ENCODE assay signal across 14 cellular contexts in genomic region chr2:241156997-241157441, GRCh38. TPM values are rescaled to one million over a fixed set of nuclear protein-coding genes. Genes with fewer than 3 reads are reported as not detected.
A peak's percentile ranks its signal among the peaks of the same experiment; 100 is the strongest.
DNase-seq lines count a peak whose midpoint lies in the region; ATAC-seq, FAIRE-seq and TF ChIP-seq lines count a peak whose summit lies in the region.
"Had no signal": no experiment of that assay in that cellular context is flagged by ENCODE, and none has a peak within 500 bp of the region (broad histone marks: within the 10 kb centered on the region; RNA-seq: fewer than 3 reads in every experiment).

No MANE protein-coding gene starts in this region.

- BruUV-seq in K562 (replicated peaks; lab: Mats Ljungman, UMichigan) (no TSS peak), mammary epithelial cell (replicated peaks; lab: Mats Ljungman, UMichigan) (no TSS peak)

- H3K4me1 ChIP-seq in GM23338 (ENCODE audit: insufficient read depth) (peaks cover 6% of the 10 kb centered on the region), K562 (replicated peaks in 1 of 2; ENCODE audit: control insufficient read depth in 2 of 2, insufficient read depth in 2 of 2, low read length in 2 of 2) (no peaks in the 10 kb centered on the region), Karpas-422 (ENCODE audit: low read length) (peaks cover under 1% of the 10 kb centered on the region; the same call in 1 of the 2 replicates), mammary epithelial cell (ENCODE audit: insufficient read depth, low read length) (peaks cover 9% of the 10 kb centered on the region)

- H3K27me3 ChIP-seq in GM23338 (ENCODE audit: insufficient read depth), result no peaks in the 10 kb centered on the region
- no peaks in the 10 kb centered on the region for H3K27me3 ChIP-seq in K562 (ENCODE audit: control insufficient read depth in 2 of 2, insufficient read depth in 2 of 2, low read length in 2 of 2)
- H3K27me3 ChIP-seq in Karpas-422 (ENCODE audit: low read length), result no peaks in the 10 kb centered on the region
- H3K27me3 ChIP-seq in mammary epithelial cell (ENCODE audit: insufficient read depth, low read length), result no peaks in the 10 kb centered on the region
- H3K27me3 ChIP-seq: esophagus squamous epithelium, suprapubic skin had no signal

- intact Hi-C loops in K562 (cut with micrococcal nuclease), result no loop called here
- intact Hi-C loops in posterior vena cava (cut with DNase I), result no loop called here
- intact Hi-C loops in mammary epithelial cell (cut with micrococcal nuclease), result no loop called here

- no peak for TF ChIP-seq RAD21 in K562 (CRISPR knock-in tag; conservative IDR thresholded peaks at IDR 0.05 in 1 of 2, IDR thresholded peaks at IDR 0.05 in 1 of 2)

- H3K27ac Mint-ChIP-seq in GM23338, result peak overlapping the region; percentile 1; the same call in 1 of the 2 replicates
- peak overlapping the region in 4 of 10 donors; percentile 12 to 57 (median 28) for H3K27ac Mint-ChIP-seq in naive thymus-derived CD8-positive, alpha-beta T cell
- H3K27ac Mint-ChIP-seq: mesothelial cell of epicardium had no signal

- no peak for TF ChIP-seq POLR2A in K562 (conservative IDR thresholded peaks at IDR 0.05)

- TF ChIP-seq CTCF in GM23338 (conservative IDR thresholded peaks at IDR 0.05; ENCODE audit: low read depth in 2 of 2), result no peak
- TF ChIP-seq CTCF in K562 (IDR thresholded peaks at IDR 0.05 in 2 of 3, conservative IDR thresholded peaks at IDR 0.05 in 1 of 3; ENCODE audit: insufficient read depth in 2 of 3, low read depth in 1 of 3, low read length in 3 of 3), result no peak
- TF ChIP-seq CTCF in mammary epithelial cell (conservative IDR thresholded peaks at IDR 0.05 in 1 of 2, IDR thresholded peaks at IDR 0.05 in 1 of 2; ENCODE audit: extremely low read depth in 1 of 2, insufficient read depth in 1 of 2, low read depth in 1 of 2, low read length in 2 of 2), result no peak

- H3K36me3 ChIP-seq in GM23338 (ENCODE audit: insufficient read depth) (no peaks in the 10 kb centered on the region; the same call in 1 of the 2 replicates), K562 (ENCODE audit: control insufficient read depth, insufficient read depth, low read length) (peaks cover 48% of the 10 kb centered on the region; the same call in 2 of the 3 replicates), Karpas-422 (ENCODE audit: insufficient read depth, low read length) (peaks cover 10% of the 10 kb centered on the region; the same call in 1 of the 2 replicates), mammary epithelial cell (ENCODE audit: insufficient read depth, low read length) (peaks cover 12% of the 10 kb centered on the region)

- peaks cover 13% of the 10 kb centered on the region for H3K4me1 Mint-ChIP-seq in GM23338
- H3K4me1 Mint-ChIP-seq in naive thymus-derived CD8-positive, alpha-beta T cell, result peaks cover 10 to 18% (median 13%) of the 10 kb centered on the region in 4 donors

- H3K79me2 ChIP-seq in GM23338 (replicated peaks; ENCODE audit: insufficient read depth) (peaks cover 9% of the 10 kb centered on the region), K562 (ENCODE audit: control insufficient read depth, insufficient read depth, low read length) (peaks cover 3% of the 10 kb centered on the region; the same call in 1 of the 3 replicates), Karpas-422 (ENCODE audit: low read length) (peaks cover 16% of the 10 kb centered on the region), mammary epithelial cell (ENCODE audit: insufficient read depth, low read length) (peaks cover 19% of the 10 kb centered on the region)

- H3K4me3 ChIP-seq in GM23338 (no peak overlapping the region), K562 (no peak overlapping the region), Karpas-422 (ENCODE audit: low read length) (no peak overlapping the region), mammary epithelial cell (replicated peaks in 1 of 3; ENCODE audit: insufficient read depth in 1 of 3, low read depth in 2 of 3, low read length in 3 of 3) (no peak overlapping the region)
- H3K4me3 ChIP-seq: esophagus squamous epithelium, suprapubic skin had no signal

- TF ChIP-seq EP300 in K562 (IDR thresholded peaks at IDR 0.05; ENCODE audit: low read length), result no peak

- H3K9me3 Mint-ChIP-seq in GM23338, result no peaks in the 10 kb centered on the region
- H3K9me3 Mint-ChIP-seq in naive thymus-derived CD8-positive, alpha-beta T cell, result no peaks in the 10 kb centered on the region
- H3K9me3 Mint-ChIP-seq: mesothelial cell of epicardium had no signal

- H3K9me3 ChIP-seq in K562 (replicated peaks; ENCODE audit: control insufficient read depth, insufficient read depth, low read depth, low read length) (no peaks in the 10 kb centered on the region), Karpas-422 (ENCODE audit: low read length) (no peaks in the 10 kb centered on the region), mammary epithelial cell (replicated peaks; ENCODE audit: insufficient read depth, low read length) (no peaks in the 10 kb centered on the region)
- H3K9me3 ChIP-seq: esophagus squamous epithelium, suprapubic skin had no signal

- no peak overlapping the region for H3K4me3 Mint-ChIP-seq in GM23338
- H3K4me3 Mint-ChIP-seq in naive thymus-derived CD8-positive, alpha-beta T cell, result peak overlapping the region in 1 of 10 donors; percentile 15
- H3K4me3 Mint-ChIP-seq: mesothelial cell of epicardium had no signal

- DNase-seq in GM23338 (ENCODE audit: low spot score) (no peak), NCI-H2196 treated with DMSO at 0.1 percent for 48 hours (lab: John Stamatoyannopoulos, UW; ENCODE audit: unreplicated experiment) (peak; percentile 54), K562 (ENCODE audit: extremely low read depth in 1 of 4, low spot score in 3 of 4) (no peak), posterior vena cava (ENCODE audit: low spot score) (peak; percentile 43), Karpas-422 (no peak), mammary epithelial cell (no peak)
- no peak for DNase-seq in naive thymus-derived CD8-positive, alpha-beta T cell
- DNase-seq: activated CD4-positive, alpha-beta T cell treated with anti-CD3 and anti-CD28 coated beads for 48 hours; activated naive CD4-positive, alpha-beta T cell; esophagus squamous epithelium had no signal

- no peaks in the 10 kb centered on the region for H3K9me2 ChIP-seq in GM23338 (ENCODE audit: insufficient read depth)
- no peaks in the 10 kb centered on the region for H3K9me2 ChIP-seq in Karpas-422 (replicated peaks; ENCODE audit: insufficient read depth, low read length)

- CTCF ChIA-PET in K562 (lab: Yijun Ruan, JAX; ENCODE audit: low intra/inter-chr PET ratio) (no interaction called here), mammary epithelial cell (lab: Charles Lee; ENCODE audit: low non-redundant PET) (no interaction called here)

- no peaks in the 10 kb centered on the region for H3K9me1 ChIP-seq in K562 (ENCODE audit: control insufficient read depth, insufficient read depth, low read length)

- H3K27me3 Mint-ChIP-seq in GM23338 (ENCODE audit: insufficient read depth, low read depth, poor library complexity), result no peaks in the 10 kb centered on the region
- no peaks in the 10 kb centered on the region for H3K27me3 Mint-ChIP-seq in naive thymus-derived CD8-positive, alpha-beta T cell

- H3K27ac ChIP-seq in GM23338 (ENCODE audit: low read depth), result no peak overlapping the region
- no peak overlapping the region for H3K27ac ChIP-seq in K562 (ENCODE audit: extremely low read depth, low read depth, low read length)
- H3K27ac ChIP-seq in Karpas-422 (ENCODE audit: low read length), result no peak overlapping the region
- H3K27ac ChIP-seq in mammary epithelial cell (ENCODE audit: insufficient read depth, low read depth, low read length), result no peak overlapping the region
- H3K27ac ChIP-seq: esophagus squamous epithelium, suprapubic skin had no signal

- peak; percentile 55; the same call in 2 of the 3 replicates for ATAC-seq in GM23338
- ATAC-seq in K562, result no peak; the same call in 2 of the 3 replicates
- no peak for ATAC-seq in HG03439 (IDR thresholded peaks at IDR 0.05; ENCODE audit: unreplicated experiment)
- no peak for ATAC-seq in naive thymus-derived CD8-positive, alpha-beta T cell

- dilution Hi-C loops in mammary epithelial cell (cut with HindIII; ENCODE audit: low sequenced_read_pairs), result loop anchor here (5.0 kb wide), 1 partner anchor 75 kb away; no protein-coding TSS in a partner anchor

- 51% methylated on average over 2 of the region's 5 CpGs for WGBS in K562 (ENCODE audit: insufficient coverage, low coverage, missing lambda C conversion rate)
- 97% methylated on average over 5 of the region's 5 CpGs for WGBS in mammary epithelial cell (ENCODE audit: low coverage, missing lambda C conversion rate)

- FAIRE-seq in K562 (lab: Jason Lieb, UNC), result no peak
- FAIRE-seq: D721Med had no signal

- H4K20me1 ChIP-seq in GM23338 (replicated peaks; ENCODE audit: insufficient read depth), result peaks cover 9% of the 10 kb centered on the region
- peaks cover 5% of the 10 kb centered on the region; the same call in 1 of the 2 replicates for H4K20me1 ChIP-seq in K562 (replicated peaks; ENCODE audit: control insufficient read depth, insufficient read depth, low read length)
- no peaks in the 10 kb centered on the region for H4K20me1 ChIP-seq in Karpas-422 (ENCODE audit: insufficient read depth, low read depth, low read length)
- H4K20me1 ChIP-seq in mammary epithelial cell (ENCODE audit: insufficient read depth, low read length), result no peaks in the 10 kb centered on the region

- H3K4me2 ChIP-seq in GM23338, result no peak overlapping the region
- H3K4me2 ChIP-seq in K562 (ENCODE audit: insufficient read depth, low read length), result no peak overlapping the region
- no peak overlapping the region for H3K4me2 ChIP-seq in Karpas-422 (ENCODE audit: low read depth, low read length, poor library complexity, severe bottlenecking)
- no peak overlapping the region for H3K4me2 ChIP-seq in mammary epithelial cell (ENCODE audit: insufficient read depth, low read depth, low read length)

- H2AFZ ChIP-seq in GM23338 (no peak overlapping the region), K562 (ENCODE audit: low read depth, low read length) (no peak overlapping the region), Karpas-422 (ENCODE audit: low read length) (no peak overlapping the region), mammary epithelial cell (ENCODE audit: low read depth, low read length) (no peak overlapping the region)

- no peak overlapping the region for H3K9ac ChIP-seq in K562 (ENCODE audit: insufficient read depth in 1 of 2, low read depth in 2 of 2, low read length in 2 of 2)
- no peak overlapping the region for H3K9ac ChIP-seq in Karpas-422 (ENCODE audit: low read length)
- no peak overlapping the region for H3K9ac ChIP-seq in mammary epithelial cell (ENCODE audit: insufficient read depth, low read length)

- no peaks in the 10 kb centered on the region for H3F3A ChIP-seq in GM23338 (replicated peaks; ENCODE audit: low read depth)

- POLR2A ChIA-PET in K562 (lab: Yijun Ruan, JAX), result no interaction called here
- POLR2A ChIA-PET in naive thymus-derived CD8-positive, alpha-beta T cell (lab: Charles Lee), result interaction anchor here (0.6 kb wide), 1 partner anchor 53 kb away, joined by 3 read pairs; no protein-coding TSS in a partner anchor

- peaks cover 12% of the 10 kb centered on the region for H3K36me3 Mint-ChIP-seq in GM23338 (ENCODE audit: low read depth)
- peaks cover 0 to 59% (median 3%) of the 10 kb centered on the region in 3 donors for H3K36me3 Mint-ChIP-seq in naive thymus-derived CD8-positive, alpha-beta T cell

- in situ Hi-C loops in K562 (cut with MboI), result no loop called here
- in situ Hi-C loops in mammary epithelial cell (cut with MboI; ENCODE audit: low sequenced_read_pairs in 2 of 2), result no loop called here

RNA-seq across cellular contexts. Expression of gene PPP1R7, which starts 6.8 kb away (rescaled TPM):
- 48.2 and 60.2 TPM in 2 replicates for total RNA-seq in GM23338 (2014; rRNA removed; shearing (Covaris generic))
- polyA plus RNA-seq in GM23338 (2016; fragmentation: Nextera tagmentation; extraction: Ambion mirVana) (94.3 and 98.6 TPM in 2 replicates), K562 (2011; rRNA removed) (46.1 and 57.3 TPM in 2 replicates), K562 (2014; fragmentation: Illumina TruSeq; extraction: Trizol) (62.0 and 75.0 TPM in 2 replicates), K562 (2014; fragmentation: Nextera tagmentation; extraction: Ambion mirVana) (10 to 100 TPM; 37.9 to 50.5 TPM), K562 (2014; rRNA removed) (59.4 and 61.0 TPM in 2 replicates), mammary epithelial cell (85.6 TPM)
- 32.2 and 41.6 TPM in 2 replicates for total RNA-seq in K562 (2011; cell fraction: chromatin; rRNA removed; ENCODE audit: low replicate concordance)
- total RNA-seq in K562 (2011; cell fraction: nucleolus; rRNA removed), result 20.4 and 33.7 TPM in 2 replicates
- 30.4 and 37.3 TPM in 2 replicates for total RNA-seq in K562 (2011; cell fraction: nucleoplasm; rRNA removed)
- total RNA-seq in K562 (2014; rRNA removed) (56.0 and 62.0 TPM in 2 replicates), K562 (2014; rRNA removed; fragmentation: Illumina TruSeq; extraction: Trizol) (37.5 and 38.1 TPM in 2 replicates), K562 (2015; rRNA removed; fragmentation: Illumina TruSeq; extraction: Trizol) (35.3 and 40.2 TPM in 2 replicates), K562 (2021) (39.5 and 40.5 TPM in 2 replicates), posterior vena cava (10 to 100 TPM; 49.3 to 53.0 TPM), mammary epithelial cell (10 to 100 TPM; 39.2 to 66.5 TPM)
- polyA plus RNA-seq in K562 (2011; cell fraction: cytosol; rRNA removed), result 15.0 and 20.2 TPM in 2 replicates
- 18.1 and 34.0 TPM in 2 replicates for polyA plus RNA-seq in K562 (2011; cell fraction: nucleus; rRNA removed)
- 64.4 and 65.4 TPM in 2 replicates for polyA plus RNA-seq in K562 (2012)
- polyA minus RNA-seq in K562 (2011; rRNA and poly(A)+ RNA removed), result 32.0 and 46.5 TPM in 2 replicates
- 18.6 and 26.6 TPM in 2 replicates for polyA minus RNA-seq in K562 (2011; cell fraction: cytosol; rRNA and poly(A)+ RNA removed)
- polyA minus RNA-seq in K562 (2011; cell fraction: nucleus; rRNA and poly(A)+ RNA removed), result 9.2 and 15.9 TPM in 2 replicates
- 39.5 and 54.4 TPM in 2 replicates for total RNA-seq in Karpas-422 (2014; rRNA removed; shearing (Covaris generic); ENCODE audit: low replicate concordance)
- 22.3 TPM for polyA minus RNA-seq in mammary epithelial cell
- total RNA-seq in naive thymus-derived CD8-positive, alpha-beta T cell, result 10 to 100 TPM; 60.4 to 65.4 TPM
- 100 to 1,000 TPM; 109 to 115 (median 112) TPM for polyA plus RNA-seq in naive thymus-derived CD8-positive, alpha-beta T cell

RNA-seq across cellular contexts. Expression of gene PASK, which starts 7.7 kb away (rescaled TPM):
- total RNA-seq in GM23338 (2014; rRNA removed; shearing (Covaris generic)), result 37.6 and 38.4 TPM in 2 replicates
- polyA plus RNA-seq in GM23338 (2016; fragmentation: Nextera tagmentation; extraction: Ambion mirVana), result 12.4 and 12.5 TPM in 2 replicates
- total RNA-seq in K562 (2011; cell fraction: chromatin; rRNA removed; ENCODE audit: low replicate concordance), result 57.6 and 90.9 TPM in 2 replicates
- 41.0 and 44.6 TPM in 2 replicates for total RNA-seq in K562 (2011; cell fraction: nucleolus; rRNA removed)
- total RNA-seq in K562 (2011; cell fraction: nucleoplasm; rRNA removed), result 47.5 and 53.5 TPM in 2 replicates
- 8.6 and 17.1 TPM in 2 replicates for total RNA-seq in K562 (2014; rRNA removed)
- 5.9 and 6.2 TPM in 2 replicates for total RNA-seq in K562 (2014; rRNA removed; fragmentation: Illumina TruSeq; extraction: Trizol)
- 8.8 and 10.1 TPM in 2 replicates for total RNA-seq in K562 (2015; rRNA removed; fragmentation: Illumina TruSeq; extraction: Trizol)
- total RNA-seq in K562 (2021), result 25.9 and 30.3 TPM in 2 replicates
- polyA plus RNA-seq in K562 (2011; rRNA removed), result 10.9 and 11.6 TPM in 2 replicates
- 9.6 and 11.2 TPM in 2 replicates for polyA plus RNA-seq in K562 (2011; cell fraction: cytosol; rRNA removed)
- 66.0 and 91.2 TPM in 2 replicates for polyA plus RNA-seq in K562 (2011; cell fraction: nucleus; rRNA removed)
- 12.7 and 13.4 TPM in 2 replicates for polyA plus RNA-seq in K562 (2012)
- 9.9 and 11.5 TPM in 2 replicates for polyA plus RNA-seq in K562 (2014; fragmentation: Illumina TruSeq; extraction: Trizol)
- polyA plus RNA-seq in K562 (2014; fragmentation: Nextera tagmentation; extraction: Ambion mirVana), result 1 to 10 TPM; 1.5 to 2.6 TPM
- 16.3 and 20.2 TPM in 2 replicates for polyA plus RNA-seq in K562 (2014; rRNA removed)
- polyA minus RNA-seq in K562 (2011; rRNA and poly(A)+ RNA removed), result 8.9 and 13.6 TPM in 2 replicates
- polyA minus RNA-seq in K562 (2011; cell fraction: cytosol; rRNA and poly(A)+ RNA removed), result 8.2 and 12.7 TPM in 2 replicates
- 17.2 and 27.9 TPM in 2 replicates for polyA minus RNA-seq in K562 (2011; cell fraction: nucleus; rRNA and poly(A)+ RNA removed)
- 1 to 10 TPM; 2.3 to 4.4 TPM for total RNA-seq in posterior vena cava
- total RNA-seq in Karpas-422 (2014; rRNA removed; shearing (Covaris generic); ENCODE audit: low replicate concordance), result 17.0 and 23.9 TPM in 2 replicates
- total RNA-seq in mammary epithelial cell, result 10 to 100 TPM in 1 of 2 donors, 1 to 10 TPM in 1; 6.0 to 18.6 TPM
- polyA plus RNA-seq in mammary epithelial cell, result 5.3 TPM
- 27.8 TPM for polyA minus RNA-seq in mammary epithelial cell
- total RNA-seq in naive thymus-derived CD8-positive, alpha-beta T cell, result 100 to 1,000 TPM; 550 to 574 TPM
- polyA plus RNA-seq in naive thymus-derived CD8-positive, alpha-beta T cell, result 10 to 100 TPM; 68.3 to 78.7 (median 69.9) TPM

RNA-seq across cellular contexts. Expression of gene ANO7, which starts 31.5 kb away (rescaled TPM):
- 3.3 and 5.1 TPM in 2 replicates for total RNA-seq in GM23338 (2014; rRNA removed; shearing (Covaris generic))
- polyA plus RNA-seq in GM23338 (2016; fragmentation: Nextera tagmentation; extraction: Ambion mirVana) (3.6 and 4.0 TPM in 2 replicates), K562 (2011; rRNA removed) (0.59 and 0.81 TPM in 2 replicates), K562 (2014; fragmentation: Illumina TruSeq; extraction: Trizol) (1.9 and 3.2 TPM in 2 replicates), K562 (2014; fragmentation: Nextera tagmentation; extraction: Ambion mirVana) (under 1 TPM; 0.28 to 0.46 TPM), K562 (2014; rRNA removed) (1.9 and 2.9 TPM in 2 replicates), mammary epithelial cell (1.5 TPM)
- 12.7 and 25.7 TPM in 2 replicates for total RNA-seq in K562 (2011; cell fraction: chromatin; rRNA removed; ENCODE audit: low replicate concordance)
- 12.8 and 13.2 TPM in 2 replicates for total RNA-seq in K562 (2011; cell fraction: nucleolus; rRNA removed)
- total RNA-seq in K562 (2011; cell fraction: nucleoplasm; rRNA removed), result 13.3 and 13.8 TPM in 2 replicates
- total RNA-seq in K562 (2014; rRNA removed) (1.3 and 1.7 TPM in 2 replicates), K562 (2014; rRNA removed; fragmentation: Illumina TruSeq; extraction: Trizol) (0.67 and 0.91 TPM in 2 replicates), K562 (2015; rRNA removed; fragmentation: Illumina TruSeq; extraction: Trizol) (1.1 TPM in 2 replicates), K562 (2021) (4.1 and 5.1 TPM in 2 replicates), posterior vena cava (under 1 TPM; 0.32 to 0.95 TPM), mammary epithelial cell (1 to 10 TPM in 1 of 2 donors, under 1 TPM in 1; 0.50 to 2.5 TPM)
- 1.0 and 2.4 TPM in 2 replicates for polyA plus RNA-seq in K562 (2011; cell fraction: cytosol; rRNA removed)
- 2.5 and 4.8 TPM in 2 replicates for polyA plus RNA-seq in K562 (2011; cell fraction: nucleus; rRNA removed)
- 1.6 and 2.3 TPM in 2 replicates for polyA plus RNA-seq in K562 (2012)
- polyA minus RNA-seq in K562 (2011; rRNA and poly(A)+ RNA removed), result 0.75 and 1.7 TPM in 2 replicates
- polyA minus RNA-seq in K562 (2011; cell fraction: cytosol; rRNA and poly(A)+ RNA removed), result 3.9 and 4.2 TPM in 2 replicates
- polyA minus RNA-seq in K562 (2011; cell fraction: nucleus; rRNA and poly(A)+ RNA removed), result 2.3 and 3.2 TPM in 2 replicates
- total RNA-seq in Karpas-422 (2014; rRNA removed; shearing (Covaris generic); ENCODE audit: low replicate concordance), result 0.14 and 0.19 TPM in 2 replicates
- polyA minus RNA-seq in mammary epithelial cell, result 6.5 TPM
- total RNA-seq in naive thymus-derived CD8-positive, alpha-beta T cell, result under 1 TPM; 0.57 to 0.77 TPM
- under 1 TPM in 1 of 3 donors, not detected in 2; 0.16 TPM for polyA plus RNA-seq in naive thymus-derived CD8-positive, alpha-beta T cell

RNA-seq across cellular contexts. Expression of gene MTERF4, which starts 54.9 kb away (rescaled TPM):
- 58.0 and 63.6 TPM in 2 replicates for total RNA-seq in GM23338 (2014; rRNA removed; shearing (Covaris generic))
- polyA plus RNA-seq in GM23338 (2016; fragmentation: Nextera tagmentation; extraction: Ambion mirVana), result 15.3 and 15.7 TPM in 2 replicates
- 70.3 and 123 TPM in 2 replicates for total RNA-seq in K562 (2011; cell fraction: chromatin; rRNA removed; ENCODE audit: low replicate concordance)
- 28.5 and 39.6 TPM in 2 replicates for total RNA-seq in K562 (2011; cell fraction: nucleolus; rRNA removed)
- 54.6 and 75.2 TPM in 2 replicates for total RNA-seq in K562 (2011; cell fraction: nucleoplasm; rRNA removed)
- 15.6 and 19.7 TPM in 2 replicates for total RNA-seq in K562 (2014; rRNA removed)
- 21.2 and 25.4 TPM in 2 replicates for total RNA-seq in K562 (2014; rRNA removed; fragmentation: Illumina TruSeq; extraction: Trizol)
- total RNA-seq in K562 (2015; rRNA removed; fragmentation: Illumina TruSeq; extraction: Trizol), result 22.8 and 23.6 TPM in 2 replicates
- 15.3 and 16.4 TPM in 2 replicates for total RNA-seq in K562 (2021)
- 19.5 and 29.6 TPM in 2 replicates for polyA plus RNA-seq in K562 (2011; rRNA removed)
- 16.3 and 21.8 TPM in 2 replicates for polyA plus RNA-seq in K562 (2011; cell fraction: cytosol; rRNA removed)
- 73.0 and 73.6 TPM in 2 replicates for polyA plus RNA-seq in K562 (2011; cell fraction: nucleus; rRNA removed)
- polyA plus RNA-seq in K562 (2012), result 15.1 and 16.1 TPM in 2 replicates
- polyA plus RNA-seq in K562 (2014; fragmentation: Illumina TruSeq; extraction: Trizol), result 26.7 and 28.1 TPM in 2 replicates
- polyA plus RNA-seq in K562 (2014; fragmentation: Nextera tagmentation; extraction: Ambion mirVana), result 10 to 100 TPM; 15.8 to 20.9 TPM
- polyA plus RNA-seq in K562 (2014; rRNA removed), result 24.7 and 36.8 TPM in 2 replicates
- polyA minus RNA-seq in K562 (2011; rRNA and poly(A)+ RNA removed), result 49.2 and 52.4 TPM in 2 replicates
- 6.7 and 9.1 TPM in 2 replicates for polyA minus RNA-seq in K562 (2011; cell fraction: cytosol; rRNA and poly(A)+ RNA removed)
- 18.4 and 38.4 TPM in 2 replicates for polyA minus RNA-seq in K562 (2011; cell fraction: nucleus; rRNA and poly(A)+ RNA removed)
- total RNA-seq in posterior vena cava, result 10 to 100 TPM; 17.1 to 17.8 TPM
- total RNA-seq in Karpas-422 (2014; rRNA removed; shearing (Covaris generic); ENCODE audit: low replicate concordance), result 45.1 and 49.5 TPM in 2 replicates
- 10 to 100 TPM; 18.5 to 21.7 TPM for total RNA-seq in mammary epithelial cell
- polyA plus RNA-seq in mammary epithelial cell, result 26.5 TPM
- polyA minus RNA-seq in mammary epithelial cell, result 18.9 TPM
- 100 to 1,000 TPM; 265 to 270 TPM for total RNA-seq in naive thymus-derived CD8-positive, alpha-beta T cell
- 10 to 100 TPM; 46.4 to 82.1 (median 57.8) TPM for polyA plus RNA-seq in naive thymus-derived CD8-positive, alpha-beta T cell

Comparison
In these comparisons a context has a peak if more than half of its experiments do, and no peak if none do; other contexts are left out.
1. DNase-seq: peak in NCI-H2196 treated with DMSO at 0.1 percent for 48 hours (single experiment) and posterior vena cava (single experiment); none in GM23338 (single experiment), K562 (0 of 4), Karpas-422 (single experiment), mammary epithelial cell (single experiment) and naive thymus-derived CD8-positive, alpha-beta T cell (0 of 10).
2. RNA of gene PASK, which starts 7.7 kb away (total RNA-seq): 550 to 574 TPM in naive thymus-derived CD8-positive, alpha-beta T cell; 37.6 to 38.4 TPM in GM23338, 17.0 to 23.9 TPM in Karpas-422, 6.0 to 18.6 TPM in mammary epithelial cell, 5.9 to 90.9 TPM in K562 and 2.3 to 4.4 TPM in posterior vena cava; every median in the first group is over 4 times any median in the second.